In the genomic region with DNA sequence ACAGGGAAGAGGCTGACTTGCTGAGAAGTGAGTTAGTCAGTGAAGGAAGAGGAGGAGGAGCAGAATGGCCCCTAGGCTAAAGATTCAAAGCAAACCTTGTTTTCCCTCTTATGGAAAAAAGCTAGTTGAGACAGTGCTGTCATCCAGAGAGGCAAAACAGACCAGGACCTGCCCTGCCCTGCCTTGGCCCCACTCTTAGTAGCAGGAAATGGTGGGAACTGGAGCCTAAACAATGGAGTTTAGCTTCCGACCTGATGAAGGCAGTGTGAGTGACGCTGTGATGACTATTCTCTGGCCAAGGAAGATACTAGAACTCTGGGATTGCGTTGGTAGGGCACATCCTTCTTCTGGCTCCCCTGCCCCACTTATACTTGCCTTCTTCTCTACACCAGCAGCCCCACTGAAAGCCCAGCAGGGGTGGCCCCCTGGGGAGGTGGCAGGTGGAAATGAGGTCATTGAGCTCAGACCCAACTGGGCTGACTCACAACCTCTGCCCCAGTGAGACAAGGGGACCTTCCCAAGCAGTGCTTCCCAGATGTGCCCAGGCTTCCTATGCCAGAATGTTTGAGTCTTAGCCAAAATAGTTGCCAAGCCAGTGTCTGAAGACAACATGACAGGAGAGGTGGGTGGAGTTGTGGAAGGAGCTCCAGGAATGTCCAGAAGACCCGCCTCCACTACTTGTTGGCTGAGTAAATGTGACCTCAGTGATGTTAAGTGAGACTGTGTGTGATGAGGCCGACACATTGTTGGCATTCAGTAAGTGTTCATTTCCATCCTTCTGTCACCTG, we compare ENCODE assay signal across 8 cellular contexts. TPM values are rescaled to one million over a fixed set of nuclear protein-coding genes. Genes with fewer than 3 reads are reported as not detected.
DNase-seq lines count a peak whose midpoint lies in the region; ATAC-seq and TF ChIP-seq lines count a peak whose summit lies in the region.

No MANE protein-coding gene starts in this region.

- H3K27me3 Mint-ChIP-seq in T-helper 17 cell (no peaks in the 10 kb centered on the region), nephron progenitor cell (ENCODE audit: low read depth, poor library complexity) (no peaks in the 10 kb centered on the region)
- no peaks in the 10 kb centered on the region for H3K27me3 Mint-ChIP-seq in dendritic cell treated with granulocyte-macrophage colony-stimulating factor and Interleukin-4, amounts not matched to agents 40 ng/mL and 50 ng/mL, for 4 days

- H3K4me3 Mint-ChIP-seq in T-helper 17 cell (peak overlapping the region; percentile 64), nephron progenitor cell (no peak overlapping the region)
- H3K4me3 Mint-ChIP-seq in dendritic cell treated with granulocyte-macrophage colony-stimulating factor and Interleukin-4, amounts not matched to agents 40 ng/mL and 50 ng/mL, for 4 days: no peak overlapping the region

- H3K27ac Mint-ChIP-seq in T-helper 17 cell (peak overlapping the region; percentile 95), nephron progenitor cell (peak overlapping the region; percentile 83)
- H3K27ac Mint-ChIP-seq in dendritic cell treated with granulocyte-macrophage colony-stimulating factor and Interleukin-4, amounts not matched to agents 40 ng/mL and 50 ng/mL, for 4 days: peak overlapping the region; percentile 79

- intact Hi-C loops in dendritic cell treated with granulocyte-macrophage colony-stimulating factor and Interleukin-4, amounts not matched to agents 40 ng/mL and 50 ng/mL, for 4 days (cut with micrococcal nuclease): no loop called here

- no peaks in the 10 kb centered on the region for H3K9me3 Mint-ChIP-seq in dendritic cell treated with granulocyte-macrophage colony-stimulating factor and Interleukin-4, amounts not matched to agents 40 ng/mL and 50 ng/mL, for 4 days
- H3K9me3 Mint-ChIP-seq in nephron progenitor cell: peaks cover 33% of the 10 kb centered on the region

- no peaks in the 10 kb centered on the region for H3K9me3 ChIP-seq in T-helper 17 cell (ENCODE audit: control insufficient read depth, low read length, poor library complexity, severe bottlenecking)

- no peak for TF ChIP-seq CTCF in GM10266 (IDR thresholded peaks at IDR 0.05; ENCODE audit: control insufficient read depth, insufficient read depth, low read depth, missing control alignments)
- no peak for TF ChIP-seq CTCF in nephron progenitor cell (IDR thresholded peaks at IDR 0.05)

- H3K4me1 Mint-ChIP-seq in T-helper 17 cell (peaks cover 37% of the 10 kb centered on the region), nephron progenitor cell (peaks cover 30% of the 10 kb centered on the region)
- H3K4me1 Mint-ChIP-seq in dendritic cell treated with granulocyte-macrophage colony-stimulating factor and Interleukin-4, amounts not matched to agents 40 ng/mL and 50 ng/mL, for 4 days (ENCODE audit: low read depth): peaks cover 57% of the 10 kb centered on the region

- peak; percentile 14 for DNase-seq in GM10266 (ENCODE audit: extremely low spot score)
- peak in 2 of 3 donors; percentile 22 to 46 for DNase-seq in T-helper 17 cell
- no peak for DNase-seq in nephron progenitor cell
- DNase-seq in NCI-H2107 treated with DMSO at 0.1 percent for 48 hours (lab: John Stamatoyannopoulos, UW; ENCODE audit: unreplicated experiment): no peak
- DNase-seq in SIG-M5 treated with dmso at 0.1 percent for 504 hours (lab: John Stamatoyannopoulos, UW; ENCODE audit: unreplicated experiment): no peak

- peaks cover 4% of the 10 kb centered on the region for H3K36me3 Mint-ChIP-seq in T-helper 17 cell (ENCODE audit: low read depth)
- peaks cover 47% of the 10 kb centered on the region for H3K36me3 Mint-ChIP-seq in dendritic cell treated with granulocyte-macrophage colony-stimulating factor and Interleukin-4, amounts not matched to agents 40 ng/mL and 50 ng/mL, for 4 days (ENCODE audit: low read depth)
- H3K36me3 Mint-ChIP-seq in nephron progenitor cell (ENCODE audit: low read depth): peaks cover 7% of the 10 kb centered on the region

- ATAC-seq in HG02798 (IDR thresholded peaks at IDR 0.05; ENCODE audit: poor library complexity, unreplicated experiment) (peak; percentile 73), T-helper 17 cell (peak; percentile 80), GM19328 (IDR thresholded peaks at IDR 0.05; ENCODE audit: unreplicated experiment) (no peak)

RNA-seq across cellular contexts. Expression of gene MSN, which starts 38.8 kb away (rescaled TPM):
- total RNA-seq in T-helper 17 cell: 100 to 1,000 TPM; 344 to 390 TPM

Comparison
In these comparisons a context has a peak if more than half of its experiments do, and no peak if none do; other contexts are left out.
1. DNase-seq: peak in GM10266 (single experiment) and T-helper 17 cell (2 of 3); none in nephron progenitor cell (single experiment), NCI-H2107 treated with DMSO at 0.1 percent for 48 hours (single experiment) and SIG-M5 treated with dmso at 0.1 percent for 504 hours (single experiment).
2. Peak in every context shown above with its lines, with median percentiles within 50 percentile points of each other: H3K27ac Mint-ChIP-seq.